Comparison of ENCODE assay signal across 23 cellular contexts in the genomic region with DNA sequence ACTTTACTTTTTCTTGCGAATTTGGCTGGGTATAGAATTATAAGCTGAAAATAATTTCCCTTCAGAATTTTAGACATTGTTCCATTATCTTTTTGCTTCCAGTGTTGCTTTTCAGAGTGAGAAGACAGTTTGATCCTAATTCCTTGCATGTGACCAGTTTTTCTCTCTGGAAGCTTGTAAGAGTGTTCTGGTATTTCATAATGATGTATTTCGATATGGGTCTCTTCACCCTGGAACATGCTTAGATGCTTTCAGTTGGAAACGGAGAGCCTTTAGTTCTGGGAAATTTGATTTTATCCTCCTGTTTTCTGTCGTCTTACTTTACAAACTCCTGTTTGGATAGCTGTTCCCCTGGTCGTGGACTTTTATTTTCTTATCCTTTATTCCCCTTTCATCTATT. TPM values are rescaled to one million over a fixed set of nuclear protein-coding genes. Genes with fewer than 3 reads are reported as not detected.
"Had no signal": no experiment of that assay in that cellular context is flagged by ENCODE, and none has a peak within 500 bp of the region (broad histone marks: within the 10 kb centered on the region; RNA-seq: fewer than 3 reads in every experiment).

No MANE protein-coding gene starts in this region.

- DNase-seq: activated CD4-positive, alpha-beta T cell treated with anti-CD3 and anti-CD28 coated beads, Interleukin-2, amount 10 ng/mL, durations not matched to agents 24 days and 14 days; activated CD4-positive, CD25-positive, alpha-beta regulatory T cell; activated CD8-positive, alpha-beta memory T cell treated with anti-CD3 and anti-CD28 coated beads, Interleukin-2, amount 50 U/mL, for 48 hours; activated CD8-positive, alpha-beta T cell treated with anti-CD3 and anti-CD28 coated beads, Interleukin-2, amount 10 ng/mL, durations not matched to agents 7 days and 5 days; activated gamma-delta T cell; activated T-cell treated with anti-CD3 and anti-CD28 coated beads, Interleukin-2, amount 50 U/mL, for 72 hours; amniotic stem cell; effector memory CD4-positive, alpha-beta T cell; kidney glomerular epithelial cell; stimulated activated naive CD8-positive, alpha-beta T cell treated with anti-CD3 and anti-CD28 coated beads, Interleukin-15, Interleukin-2, amounts not matched to agents 100 U/mL and 50 U/mL, for 24 hours; SW 1271 had no signal

- H3K36me3 Mint-ChIP-seq: activated naive CD4-positive, alpha-beta T cell treated with anti-CD3 and anti-CD28 coated beads, Interleukin-2, amount 50 U/mL, for 72 hours had no signal

- H3K4me3 Mint-ChIP-seq: activated CD4-positive, alpha-beta T cell treated with anti-CD3 and anti-CD28 coated beads, Interleukin-2, amount 10 ng/mL, durations not matched to agents 24 days and 14 days; activated CD8-positive, alpha-beta T cell treated with anti-CD3 and anti-CD28 coated beads, Interleukin-2, amount 10 ng/mL, durations not matched to agents 7 days and 5 days; activated T-cell treated with anti-CD3 and anti-CD28 coated beads, Interleukin-2, amount 50 U/mL, for 72 hours; central memory CD8-positive, alpha-beta T cell; neural crest cell; T-helper 2 cell treated with Interferon-gamma antibody and Interleukin-4, amounts not matched to agents 5 μg/mL and 100 μg/mL, for 36 hours; type B pancreatic cell had no signal

- H3K27ac ChIP-seq: body of pancreas, epithelial cell of prostate had no signal

- ATAC-seq: activated CD8-positive, alpha-beta T cell treated with anti-CD3 and anti-CD28 coated beads, Interleukin-2, amount 10 ng/mL, durations not matched to agents 7 days and 5 days; activated naive CD4-positive, alpha-beta T cell treated with anti-CD3 and anti-CD28 coated beads, Interleukin-2, amount 50 U/mL, for 72 hours; activated T-cell treated with anti-CD3 and anti-CD28 coated beads, Interleukin-2, amount 50 U/mL, for 72 hours; stimulated activated naive CD8-positive, alpha-beta T cell treated with anti-CD3 and anti-CD28 coated beads, Interleukin-15, Interleukin-2, amounts not matched to agents 100 U/mL and 50 U/mL, for 24 hours had no signal

- H3K9me3 ChIP-seq: body of pancreas had no signal

- H3K27me3 Mint-ChIP-seq: central memory CD8-positive, alpha-beta T cell; type B pancreatic cell had no signal

- H3K9me3 Mint-ChIP-seq: activated CD4-positive, alpha-beta T cell treated with anti-CD3 and anti-CD28 coated beads, Interleukin-2, amount 10 ng/mL, durations not matched to agents 24 days and 14 days; activated naive CD4-positive, alpha-beta T cell treated with anti-CD3 and anti-CD28 coated beads, Interleukin-2, amount 50 U/mL, for 72 hours; activated T-cell treated with anti-CD3 and anti-CD28 coated beads, Interleukin-2, amount 50 U/mL, for 72 hours; central memory CD8-positive, alpha-beta T cell; neural crest cell; T-helper 2 cell treated with Interferon-gamma antibody and Interleukin-4, amounts not matched to agents 5 μg/mL and 100 μg/mL, for 36 hours; type B pancreatic cell had no signal

- H3K4me1 Mint-ChIP-seq: activated CD4-positive, alpha-beta T cell treated with anti-CD3 and anti-CD28 coated beads, Interleukin-2, amount 10 ng/mL, durations not matched to agents 24 days and 14 days; central memory CD8-positive, alpha-beta T cell; neural crest cell had no signal

- H3K27me3 ChIP-seq: body of pancreas had no signal

- H3K27ac Mint-ChIP-seq: activated CD4-positive, alpha-beta T cell treated with anti-CD3 and anti-CD28 coated beads, Interleukin-2, amount 10 ng/mL, durations not matched to agents 24 days and 14 days; activated CD8-positive, alpha-beta T cell treated with anti-CD3 and anti-CD28 coated beads, Interleukin-2, amount 10 ng/mL, durations not matched to agents 7 days and 5 days; activated naive CD4-positive, alpha-beta T cell treated with anti-CD3 and anti-CD28 coated beads, Interleukin-2, amount 50 U/mL, for 72 hours; activated T-cell treated with anti-CD3 and anti-CD28 coated beads, Interleukin-2, amount 50 U/mL, for 72 hours; T-helper 2 cell treated with Interferon-gamma antibody and Interleukin-4, amounts not matched to agents 5 μg/mL and 100 μg/mL, for 36 hours; type B pancreatic cell had no signal

- H3K4me3 ChIP-seq: body of pancreas, smooth muscle cell had no signal

RNA-seq across cellular contexts. Expression of a gene that starts 53.4 kb away (rescaled TPM):
- total RNA-seq: activated CD4-positive, alpha-beta T cell treated with anti-CD3 and anti-CD28 coated beads, Interleukin-2, amount 10 ng/mL, durations not matched to agents 24 days and 14 days; activated CD8-positive, alpha-beta T cell treated with anti-CD3 and anti-CD28 coated beads, Interleukin-2, amount 10 ng/mL, durations not matched to agents 7 days and 5 days; activated T-cell treated with anti-CD3 and anti-CD28 coated beads, Interleukin-2, amount 50 U/mL, for 72 hours; lower leg skin; neural crest cell; osteoblast; SK-MEL-5; smooth muscle cell; temporal lobe had no signal
